ENCODE assay signal across 24 cellular contexts in genomic region chr1:226979115-226979516, GRCh38. TPM values are rescaled to one million over a fixed set of nuclear protein-coding genes. Genes with fewer than 3 reads are reported as not detected.
DNase-seq lines count a peak whose midpoint lies in the region; ATAC-seq, FAIRE-seq and TF ChIP-seq lines count a peak whose summit lies in the region.
"Had no signal": no experiment of that assay in that cellular context is flagged by ENCODE, and none has a peak within 500 bp of the region (broad histone marks: within the 10 kb centered on the region; RNA-seq: fewer than 3 reads in every experiment).

No MANE protein-coding gene starts in this region.

- no peaks in the 10 kb centered on the region for H3K79me1 ChIP-seq in H1 (ENCODE audit: low read depth, low read length)

- TF ChIP-seq CTCF in heart left ventricle (IDR thresholded peaks at IDR 0.05) = no peak
- no peak for TF ChIP-seq CTCF in H1 (IDR thresholded peaks at IDR 0.05; ENCODE audit: control extremely low read depth in 1 of 3, insufficient read depth in 1 of 3, low read depth in 1 of 3, low read length in 3 of 3)
- TF ChIP-seq CTCF in osteoblast (IDR thresholded peaks at IDR 0.05; ENCODE audit: extremely low read depth, low read depth, low read length) = no peak

- no peak overlapping the region for H2BK5ac ChIP-seq in H1 (ENCODE audit: low read depth, low read length)

- CTCF ChIA-PET in H1 (lab: Charles Lee; ENCODE audit: partially characterized antibody) = interaction anchor here (0.8 kb wide), 1 partner anchor 462 kb away, joined by 3 read pairs; no protein-coding TSS in a partner anchor

- no peak overlapping the region for H2BK15ac ChIP-seq in H1 (ENCODE audit: low read length)

- H3K23ac ChIP-seq in H1 (ENCODE audit: insufficient read length) = no peak overlapping the region

- ATAC-seq in heart left ventricle = no peak
- ATAC-seq in Right ventricle myocardium superior (ENCODE audit: poor library complexity) = no peak
- ATAC-seq in HG02938 (IDR thresholded peaks at IDR 0.05; ENCODE audit: unreplicated experiment) = no peak
- ATAC-seq: esophagus mucosa, foreskin keratinocyte, HCT116, lower lobe of right lung had no signal

- TF ChIP-seq RAD21 in H1 (IDR thresholded peaks at IDR 0.05 in 1 of 2, conservative IDR thresholded peaks at IDR 0.05 in 1 of 2; ENCODE audit: low read depth in 2 of 2, low read length in 2 of 2) = no peak

- 60 to 84% (median 73%) methylated on average over 9 to 15 of the region's 15 CpGs for WGBS in heart left ventricle, 4 donors
- WGBS in H1 (ENCODE audit: extremely low coverage in 1 of 2, insufficient coverage in 1 of 2, insufficient read length in 1 of 2, insufficient replicate concordance in 2 of 2, low coverage in 1 of 2, low lambda C conversion rate in 2 of 2, missing lambda C conversion rate in 1 of 2), 2 experiments = 94% methylated on average over 13 of the region's 15 CpGs; no CpG with 5 or more reads in 1 of the 2 experiments

- H3K23me2 ChIP-seq in H1 (ENCODE audit: low read depth, low read length) = peaks cover 11% of the 10 kb centered on the region; the same call in 1 of the 2 replicates

- no peak overlapping the region for H3K18ac ChIP-seq in H1 (ENCODE audit: extremely low read depth, low read length)

- no peak overlapping the region for H2AK5ac ChIP-seq in H1 (ENCODE audit: low read depth, low read length)

- no peak overlapping the region for H3K4me3 ChIP-seq in heart left ventricle
- H3K4me3 ChIP-seq in H1 (ENCODE audit: extremely low read depth in 1 of 4, insufficient read depth in 2 of 4, low read depth in 3 of 4, low read length in 4 of 4) = no peak overlapping the region
- H3K4me3 ChIP-seq in osteoblast (ENCODE audit: insufficient read depth, low read length) = no peak overlapping the region
- H3K4me3 ChIP-seq: hepatocyte, lower lobe of right lung had no signal

- TF ChIP-seq EP300 in H1 (IDR thresholded peaks at IDR 0.05; ENCODE audit: borderline replicate concordance in 1 of 2, low read depth in 2 of 2, low read length in 2 of 2) = no peak

- TF ChIP-seq POLR2A in heart left ventricle (IDR thresholded peaks at IDR 0.05) (no peak), H1 (IDR thresholded peaks at IDR 0.05; ENCODE audit: control extremely low read depth in 1 of 2, low read depth in 2 of 2, low read length in 2 of 2) (no peak)

- H4K20me1 ChIP-seq in H1 (replicated peaks in 1 of 2; ENCODE audit: control insufficient read depth in 1 of 2, insufficient read depth in 2 of 2, low read length in 2 of 2) = peaks cover 2 to 4% of the 10 kb centered on the region in 2 experiments
- peaks cover 2% of the 10 kb centered on the region for H4K20me1 ChIP-seq in osteoblast (ENCODE audit: insufficient read depth, low read length)

- H3K4me1 ChIP-seq in heart left ventricle = peaks cover 0 to 90% (median 48%) of the 10 kb centered on the region in 12 donors
- H3K4me1 ChIP-seq in H1 (replicated peaks in 1 of 4; ENCODE audit: control insufficient read depth in 3 of 4, insufficient read depth in 4 of 4, low read length in 3 of 4) = peaks cover 0 to 4% (median 0%) of the 10 kb centered on the region in 4 experiments; a peak in 2 of 7 replicates
- H3K4me1 ChIP-seq in osteoblast (ENCODE audit: insufficient read depth, low read length) = peaks cover 8% of the 10 kb centered on the region

- intact Hi-C loops in heart left ventricle (cut with DNase I) (loop anchor here in 2 of 10 donors (2.0 to 10.0 kb wide), 2 partner anchors 58 to 64 kb away; no protein-coding TSS in a partner anchor), Right ventricle myocardium superior (cut with DNase I) (loop anchor here (5.0 kb wide), 2 partner anchors 37 to 57 kb away; partner anchors contain the start of gene COQ8A)

- no peak overlapping the region for H3K4ac ChIP-seq in H1 (replicated peaks; ENCODE audit: insufficient read length, low read depth, low read length)

- no peak overlapping the region for H2BK12ac ChIP-seq in H1 (ENCODE audit: low read depth, low read length)

- peak overlapping the region; percentile 51; the same call in 1 of the 2 replicates for H4K8ac ChIP-seq in H1 (ENCODE audit: extremely low read depth, insufficient read depth, low read length)

- H2AFZ ChIP-seq in H1 (ENCODE audit: low read length) = no peak overlapping the region
- no peak overlapping the region for H2AFZ ChIP-seq in osteoblast (ENCODE audit: low read length)
- H2AFZ ChIP-seq: hepatocyte had no signal

- H3K36me3 ChIP-seq in heart left ventricle (peaks cover 0 to 31% (median 24%) of the 10 kb centered on the region in 9 donors), H1 (ENCODE audit: control insufficient read depth in 2 of 4, insufficient read depth in 4 of 4, low read length in 3 of 4) (peaks cover 0 to 6% (median 0%) of the 10 kb centered on the region in 4 experiments; a peak in 1 of 8 replicates), osteoblast (ENCODE audit: insufficient read depth, low read length) (no peaks in the 10 kb centered on the region)
- H3K36me3 ChIP-seq: WERI-Rb-1 had no signal

- no peak overlapping the region for H3K9ac ChIP-seq in H1 (replicated peaks in 1 of 4; ENCODE audit: extremely low read depth in 1 of 4, low read depth in 3 of 4, low read length in 3 of 4)

- no peak overlapping the region for H3K14ac ChIP-seq in H1 (ENCODE audit: insufficient read length)

- H4K91ac ChIP-seq in H1 (replicated peaks; ENCODE audit: insufficient read length, low read length) = no peak overlapping the region

- H2BK120ac ChIP-seq in H1 (replicated peaks; ENCODE audit: low read depth, low read length) = no peak overlapping the region

- H3K27ac ChIP-seq in heart left ventricle (peak overlapping the region; percentile 71 to 98 (median 92)), H1 (ENCODE audit: low read depth, low read length) (no peak overlapping the region), osteoblast (ENCODE audit: low read depth, low read length) (no peak overlapping the region)
- H3K27ac ChIP-seq: foreskin keratinocyte, hepatocyte, lower lobe of right lung, WERI-Rb-1 had no signal

- H3K27me3 ChIP-seq in heart left ventricle = no peaks in the 10 kb centered on the region
- no peaks in the 10 kb centered on the region for H3K27me3 ChIP-seq in H1 (replicated peaks in 1 of 4; ENCODE audit: control insufficient read depth in 3 of 4, extremely low read depth in 1 of 4, insufficient read depth in 3 of 4, low read length in 3 of 4)
- H3K27me3 ChIP-seq in osteoblast (ENCODE audit: insufficient read depth, low read length) = no peaks in the 10 kb centered on the region
- H3K27me3 ChIP-seq: foreskin keratinocyte, hepatocyte had no signal

- H3K79me2 ChIP-seq in H1 (ENCODE audit: control insufficient read depth in 1 of 2, insufficient read depth in 2 of 2, low read length in 2 of 2) = no peaks in the 10 kb centered on the region
- H3K79me2 ChIP-seq in osteoblast (ENCODE audit: insufficient read depth, low read length) = no peaks in the 10 kb centered on the region
- H3K79me2 ChIP-seq: hepatocyte had no signal

- no peak overlapping the region for H2BK20ac ChIP-seq in H1 (ENCODE audit: low read length)

- DNase-seq in heart left ventricle = peak in 2 of 5 donors; percentile 16 to 64
- no peak for DNase-seq in Right ventricle myocardium superior
- DNase-seq in H1 (ENCODE audit: low read depth in 1 of 2, low spot score in 2 of 2) = no peak
- peak; percentile 71 for DNase-seq in osteoblast (ENCODE audit: insufficient read length, low spot score, missing footprints)
- DNase-seq in NCI-H2029 treated with DMSO at 0.1 percent for 48 hours (lab: John Stamatoyannopoulos, UW) = no peak
- no peak for DNase-seq in iPS-NIHi7 (ENCODE audit: extremely low spot score)
- DNase-seq: DMS79 treated with DMSO at 0.1 percent for 48 hours; effector memory CD4-positive, alpha-beta T cell; foreskin keratinocyte; lower lobe of right lung; NCI-H1105; NCI-H2029; NCI-H345; NCI-H82; nephron progenitor cell; OCI-M1; SHP77; T-helper 9 cell; WERI-Rb-1 had no signal

- POLR2A ChIA-PET in H1 (lab: Charles Lee; ENCODE audit: partially characterized antibody) = interaction anchor here (1.4 kb wide), 1 partner anchor 15 kb away, joined by 3 read pairs; no protein-coding TSS in a partner anchor

- H3K4me2 ChIP-seq in H1 (ENCODE audit: insufficient read depth in 1 of 2, low read depth in 2 of 2, low read length in 2 of 2) (no peak overlapping the region), osteoblast (ENCODE audit: insufficient read depth, low read length) (no peak overlapping the region)
- H3K4me2 ChIP-seq: hepatocyte had no signal

- H3K56ac ChIP-seq in H1 (replicated peaks; ENCODE audit: insufficient read length, low read depth, low read length) = no peak overlapping the region

- H3K9me3 ChIP-seq in heart left ventricle (no peaks in the 10 kb centered on the region), H1 (ENCODE audit: insufficient read depth in 2 of 2, low read depth in 1 of 2, low read length in 1 of 2) (no peaks in the 10 kb centered on the region), osteoblast (ENCODE audit: low read depth, low read length) (no peaks in the 10 kb centered on the region)
- H3K9me3 ChIP-seq: lower lobe of right lung had no signal

- no peak overlapping the region for H4K5ac ChIP-seq in H1 (ENCODE audit: insufficient read length, low read depth, low read length)

- no peak for FAIRE-seq in H1 (lab: Jason Lieb, UNC)
- FAIRE-seq: GM18507 had no signal

TF ChIP-seq in H1, 55 proteins besides CTCF, POLR2A, EP300 and RAD21 (continues in another document):
- no peak for TF ChIP-seq USF2 (IDR thresholded peaks at IDR 0.05; ENCODE audit: low read length)
- TF ChIP-seq CEBPB (IDR thresholded peaks at IDR 0.05; ENCODE audit: low read depth, low read length) = no peak
- no peak for TF ChIP-seq TBP (IDR thresholded peaks at IDR 0.05; ENCODE audit: low read depth, low read length)

RNA-seq across cellular contexts. Expression of gene COQ8A, which starts 39.0 kb away (rescaled TPM):
- total RNA-seq in heart left ventricle (100 to 1,000 TPM; 141 to 915 (median 310) TPM), Right ventricle myocardium superior (393 TPM), osteoblast (14.1 and 16.2 TPM in 2 replicates)
- polyA plus RNA-seq in heart left ventricle (100 to 1,000 TPM; 193 to 243 TPM), H1 (2011; rRNA removed) (28.5 and 40.2 TPM in 2 replicates)
- total RNA-seq in H1 (2021; fragmentation: NEBNext Ultra II Directional; extraction: Animal tissue kit (Norgen Biotek cat#: 25700)) = 38.9 and 39.0 TPM in 2 replicates
- 38.6 TPM for polyA plus RNA-seq in H1 (2011; cell fraction: cytosol; rRNA removed)
- polyA plus RNA-seq in H1 (2011; cell fraction: nucleus; rRNA removed) = 61.2 TPM
- 27.1 to 32.5 TPM (median 31.3 TPM) in 4 replicates for polyA plus RNA-seq in H1 (2012, experiment 1 of 2)
- polyA plus RNA-seq in H1 (2012, experiment 2 of 2) = 35.2 TPM
- polyA plus RNA-seq in H1 (2013, experiment 1 of 2) = 17.0 TPM
- 17.1 TPM for polyA plus RNA-seq in H1 (2013, experiment 2 of 2)
- polyA minus RNA-seq in H1 (2011; rRNA and poly(A)+ RNA removed) = 19.0 and 25.9 TPM in 2 replicates
- polyA minus RNA-seq in H1 (2011; cell fraction: cytosol; rRNA and poly(A)+ RNA removed) = 16.7 TPM
- polyA minus RNA-seq in H1 (2011; cell fraction: nucleus; rRNA and poly(A)+ RNA removed) = 16.0 TPM

Comparison
In these comparisons a context has a peak if more than half of its experiments do, and no peak if none do; other contexts are left out.
1. H3K27ac ChIP-seq: peak in heart left ventricle (12 of 12); none in H1 (single experiment) and osteoblast (single experiment).